Comparison of ENCODE assay signal across 11 cellular contexts in the genomic region with DNA sequence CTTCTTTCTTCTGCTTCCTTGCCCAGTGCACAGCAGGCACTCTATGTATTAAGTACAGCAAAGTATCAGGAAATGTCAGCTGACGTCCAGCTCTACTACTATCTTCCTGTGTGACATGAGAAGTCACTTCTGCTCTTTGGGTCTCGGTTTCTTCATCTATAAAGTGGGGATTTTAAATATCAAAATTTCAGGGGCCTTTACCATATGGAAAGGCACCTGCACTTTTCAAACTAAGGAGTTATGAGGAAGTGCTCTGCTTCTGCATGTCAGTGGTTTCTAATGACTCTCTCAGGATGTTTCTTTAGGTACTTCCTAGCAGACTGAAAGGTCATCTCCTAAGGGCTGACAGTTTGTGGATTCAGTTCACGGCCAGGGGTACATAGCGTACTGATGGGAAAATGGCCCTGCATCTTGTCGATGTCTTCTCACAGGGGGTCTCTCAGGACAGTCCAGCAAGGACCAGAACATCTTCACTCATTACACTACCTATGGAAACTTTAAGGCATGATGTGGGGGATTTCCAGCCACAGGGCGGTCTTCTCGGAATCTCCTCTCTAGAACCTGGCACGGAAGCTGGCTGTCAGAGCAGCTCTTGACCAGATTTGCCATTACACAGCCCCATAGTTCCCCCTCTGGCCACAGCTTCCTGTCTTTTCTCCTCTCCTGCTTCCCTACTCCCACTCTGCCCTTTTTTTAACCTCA. TPM values are rescaled to one million over a fixed set of nuclear protein-coding genes. Genes with fewer than 3 reads are reported as not detected.
DNase-seq lines count a peak whose midpoint lies in the region; ATAC-seq and TF ChIP-seq lines count a peak whose summit lies in the region.
"Had no signal": no experiment of that assay in that cellular context is flagged by ENCODE, and none has a peak within 500 bp of the region (broad histone marks: within the 10 kb centered on the region; RNA-seq: fewer than 3 reads in every experiment).

No MANE protein-coding gene starts in this region.

- peaks cover 0 to 4% of the 10 kb centered on the region in 2 donors for H3K36me3 ChIP-seq in lung (ENCODE audit: control insufficient read depth in 2 of 2, insufficient read depth in 2 of 2, low read length in 2 of 2)

- no peak overlapping the region for H3K4me3 ChIP-seq in lung

- H3K27me3 ChIP-seq in lung (ENCODE audit: control insufficient read depth, insufficient read depth): no peaks in the 10 kb centered on the region

- H3K4me1 ChIP-seq in lung (ENCODE audit: control insufficient read depth in 2 of 2, insufficient read depth in 2 of 2, low read length in 2 of 2): no peaks in the 10 kb centered on the region
- H3K4me1 ChIP-seq: parathyroid adenoma had no signal

- peak overlapping the region in 1 of 2 donors; percentile 4 for H3K27ac ChIP-seq in lung (ENCODE audit: low read depth in 1 of 2, low read length in 1 of 2)
- H3K27ac ChIP-seq: parathyroid adenoma had no signal

- no peaks in the 10 kb centered on the region for H3K9me3 ChIP-seq in lung (ENCODE audit: control insufficient read depth in 2 of 2, insufficient read depth in 1 of 2, low read length in 1 of 2)

- no peak for TF ChIP-seq CTCF in lung (IDR thresholded peaks at IDR 0.05; ENCODE audit: control extremely low read depth, extremely low read depth)

- no peak for DNase-seq in lung (ENCODE audit: low spot score)
- no peak for DNase-seq in DMS79 (lab: John Stamatoyannopoulos, UW)
- DNase-seq in NCI-H510A treated with DMSO at 0.1 percent for 48 hours (lab: John Stamatoyannopoulos, UW): no peak
- no peak for DNase-seq in iPS-NIHi7 (ENCODE audit: extremely low spot score)
- DNase-seq in NCI-H1436 treated with DMSO at 0.1 percent for 48 hours (lab: John Stamatoyannopoulos, UW): no peak
- DNase-seq: cerebellar nuclear complex, hypothalamus had no signal

- ATAC-seq in GM18508 (IDR thresholded peaks at IDR 0.05; ENCODE audit: insufficient read depth, unreplicated experiment) (peak; percentile 53), GM21423 (IDR thresholded peaks at IDR 0.05; ENCODE audit: unreplicated experiment) (peak; percentile 72), HG03565 (IDR thresholded peaks at IDR 0.05; ENCODE audit: unreplicated experiment) (peak; percentile 48), lung (ENCODE audit: insufficient read depth, low FRiP score) (peak; percentile 41)

- WGBS in lung, 2 donors: 43 to 61% methylated on average over 8 of the region's 8 CpGs

RNA-seq across cellular contexts. Expression of gene MTF1, which starts 42.0 kb away (rescaled TPM):
- 10 to 100 TPM in 1 of 2 donors, 1 to 10 TPM in 1; 7.9 to 23.3 TPM for total RNA-seq in lung
- 10 to 100 TPM in 1 of 2 donors, 1 to 10 TPM in 1; 2.6 to 13.6 TPM for polyA plus RNA-seq in lung

RNA-seq across cellular contexts. Expression of gene INPP5B, which starts 45.5 kb away (rescaled TPM):
- 10 to 100 TPM; 30.3 to 40.8 TPM for total RNA-seq in lung
- polyA plus RNA-seq in lung: 10 to 100 TPM in 1 of 2 donors, 1 to 10 TPM in 1; 9.2 to 24.1 TPM
